Comparison of ENCODE assay signal across 8 cellular contexts in genomic region chr3:150238995-150239612, GRCh38.
DNase-seq lines count a peak whose midpoint lies in the region; ATAC-seq and TF ChIP-seq lines count a peak whose summit lies in the region.

No MANE protein-coding gene starts in this region.

- H3K36me3 ChIP-seq in DND-41 (ENCODE audit: insufficient read depth, low read length): no peaks in the 10 kb centered on the region
- no peaks in the 10 kb centered on the region for H3K36me3 ChIP-seq in lower lobe of right lung

- no peaks in the 10 kb centered on the region for H3K9me3 ChIP-seq in DND-41 (ENCODE audit: insufficient read depth, low read length, severe bottlenecking)
- no peaks in the 10 kb centered on the region for H3K9me3 ChIP-seq in lower lobe of right lung

- DNase-seq in DND-41 (no peak), NCI-H1694 treated with DMSO at 0.1 percent for 48 hours (lab: John Stamatoyannopoulos, UW) (peak; percentile 35), astrocyte of the spinal cord (ENCODE audit: low read depth, low spot score) (no peak), lower lobe of right lung (no peak), COLO829 (ENCODE audit: low spot score) (no peak)
- DNase-seq in activated CD4-positive, alpha-beta T cell treated with anti-CD3 and anti-CD28 coated beads for 1 hour: no peak

- no peak overlapping the region for H3K27ac ChIP-seq in DND-41 (ENCODE audit: low read length)
- H3K27ac ChIP-seq in lower lobe of right lung: no peak overlapping the region

- H3K27me3 ChIP-seq in DND-41 (ENCODE audit: insufficient read depth, low read length, poor library complexity): peaks cover 2% of the 10 kb centered on the region
- H3K27me3 ChIP-seq in lower lobe of right lung (ENCODE audit: low read depth): no peaks in the 10 kb centered on the region

- TF ChIP-seq CTCF in DND-41 (IDR thresholded peaks at IDR 0.05; ENCODE audit: borderline replicate concordance, extremely low read depth, low read length, poor library complexity, severe bottlenecking) (peak; percentile 32), astrocyte of the spinal cord (IDR thresholded peaks at IDR 0.05; ENCODE audit: low read depth, low read length) (peak; percentile 45), lower lobe of right lung (IDR thresholded peaks at IDR 0.05) (peak; percentile 24)

- intact Hi-C loops in lower lobe of right lung (cut with DNase I): no loop called here

- H3K4me3 ChIP-seq in DND-41 (ENCODE audit: low read depth in 1 of 2, low read length in 2 of 2) (no peak overlapping the region), astrocyte of the spinal cord (ENCODE audit: low read depth, low read length) (no peak overlapping the region), lower lobe of right lung (no peak overlapping the region)

- no peak overlapping the region for H3K4me2 ChIP-seq in DND-41 (ENCODE audit: insufficient read depth, low read length)

- H3K9ac ChIP-seq in DND-41 (ENCODE audit: low read depth, low read length): no peak overlapping the region

- in situ Hi-C loops in astrocyte of the spinal cord (cut with HindIII; ENCODE audit: low sequenced_read_pairs): no loop called here

- no peaks in the 10 kb centered on the region for H3K4me1 ChIP-seq in DND-41 (ENCODE audit: insufficient read depth, low read length)
- peaks cover 17% of the 10 kb centered on the region for H3K4me1 ChIP-seq in lower lobe of right lung

- H2AFZ ChIP-seq in DND-41 (ENCODE audit: low read depth, low read length): no peak overlapping the region

- no peaks in the 10 kb centered on the region for H4K20me1 ChIP-seq in DND-41 (ENCODE audit: insufficient read depth, low read length)

- H3K79me2 ChIP-seq in DND-41 (ENCODE audit: insufficient read depth, low read length): no peaks in the 10 kb centered on the region

- no peak for ATAC-seq in DND-41 (ENCODE audit: insufficient read depth, low read depth)
- peak; percentile 68 to 75 for ATAC-seq in lower lobe of right lung
- ATAC-seq in GM18868 (IDR thresholded peaks at IDR 0.05; ENCODE audit: unreplicated experiment): no peak
- ATAC-seq in GM18907 (IDR thresholded peaks at IDR 0.05; ENCODE audit: unreplicated experiment): no peak

Comparison
In these comparisons a context has a peak if more than half of its experiments do, and no peak if none do; other contexts are left out.
1. ATAC-seq: peak in lower lobe of right lung (2 of 2); none in DND-41 (single experiment), GM18868 (single experiment) and GM18907 (single experiment).
2. Peak in every context shown above with its lines, with median percentiles within 50 percentile points of each other: CTCF ChIP-seq.